In the genomic region with DNA sequence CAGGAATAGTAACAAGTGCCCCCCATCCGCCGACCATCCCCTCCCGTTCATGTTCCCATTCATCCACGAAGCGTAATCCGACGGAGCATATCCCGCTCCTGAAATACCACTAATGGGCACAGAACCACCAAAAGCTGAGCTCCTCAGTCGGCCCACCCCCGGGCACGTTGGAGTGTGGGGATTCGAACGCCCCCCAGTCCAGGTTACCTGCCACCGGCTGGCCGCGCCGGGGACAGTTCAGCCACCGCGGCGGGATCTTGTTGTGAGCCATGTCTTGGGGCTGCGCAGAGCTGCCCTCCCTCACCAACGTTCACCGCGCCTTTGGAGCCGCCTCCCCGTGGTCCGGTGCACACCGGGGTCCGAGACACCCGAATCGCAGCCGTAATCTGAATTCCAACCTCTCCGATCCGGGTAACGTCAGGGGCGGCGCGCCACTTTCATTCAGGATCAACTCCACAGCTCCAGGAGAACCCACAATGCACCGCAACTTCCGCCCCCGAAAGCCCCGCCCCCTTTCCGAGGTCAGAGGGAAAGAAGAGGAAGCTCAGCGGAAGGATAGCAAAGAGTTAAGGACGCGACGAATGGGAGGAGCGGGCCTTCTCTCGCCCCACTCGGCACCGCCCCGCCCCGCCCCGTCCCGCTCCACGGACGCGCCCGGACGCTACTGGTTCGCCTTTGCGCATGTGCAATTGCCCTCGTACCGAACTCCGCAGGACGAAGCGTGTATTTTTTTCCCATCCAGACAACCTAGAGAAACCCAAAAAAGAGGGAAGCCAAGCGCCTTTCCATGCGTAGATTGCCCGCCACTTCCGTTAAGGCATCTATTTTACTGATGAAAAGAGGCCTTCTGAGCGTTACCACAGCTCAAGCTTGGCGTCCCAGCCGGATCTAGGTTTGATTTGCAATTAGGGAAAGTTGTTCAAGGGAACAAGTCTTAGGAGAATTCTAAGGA, we compare ENCODE assay signal across 8 cellular contexts. TPM values are rescaled to one million over a fixed set of nuclear protein-coding genes. Genes with fewer than 3 reads are reported as not detected.
DNase-seq lines count a peak whose midpoint lies in the region; ATAC-seq and TF ChIP-seq lines count a peak whose summit lies in the region.

A gene (minus strand): TSS at position 480 of the 952 bp plus-strand sequence. CDS start 209 bp downstream, at position 271.

- WGBS in smooth muscle cell (ENCODE audit: low lambda C conversion rate), result under 1% methylated on average over 68 of the region's 74 CpGs

- no peaks in the 10 kb centered on the region for H3K36me3 ChIP-seq in smooth muscle cell (ENCODE audit: low read depth)

- H3K27me3 ChIP-seq in smooth muscle cell (ENCODE audit: low read depth), result no peaks in the 10 kb centered on the region

- H3K4me3 ChIP-seq in AG04449 (ENCODE audit: low read depth, low read length) (peak within 1 kb of the TSS; percentile 99), WI38 (ENCODE audit: low read depth, low read length) (peak within 1 kb of the TSS; percentile 75), cardiac fibroblast (replicated peaks in 1 of 2; ENCODE audit: low read depth in 2 of 2, low read length in 2 of 2) (peak within 1 kb of the TSS; percentile 95 to 98), smooth muscle cell (peak within 1 kb of the TSS; percentile 73)

- peaks cover 4% of the 10 kb centered on the region for H3K9me3 ChIP-seq in smooth muscle cell (replicated peaks; ENCODE audit: low read depth)

- ATAC-seq in GM18907 (IDR thresholded peaks at IDR 0.05; ENCODE audit: unreplicated experiment) (peak; percentile 97), HG03159 (IDR thresholded peaks at IDR 0.05; ENCODE audit: unreplicated experiment) (peak; percentile 99)

- no peak for TF ChIP-seq CTCF in AG04449 (IDR thresholded peaks at IDR 0.05; ENCODE audit: insufficient read depth, low read length, missing control alignments)
- no peak for TF ChIP-seq CTCF in WI38 (IDR thresholded peaks at IDR 0.05; ENCODE audit: low read depth, low read length)
- no peak for TF ChIP-seq CTCF in cardiac fibroblast (IDR thresholded peaks at IDR 0.05; ENCODE audit: low read depth, low read length)
- TF ChIP-seq CTCF in smooth muscle cell (IDR thresholded peaks at IDR 0.05; ENCODE audit: borderline replicate concordance, insufficient read depth, poor library complexity, severe bottlenecking), result no peak

- CTCF ChIA-PET in AG04449 (lab: Yijun Ruan, JAX), result interaction anchor here (0.7 to 1.4 kb wide), 6 partner anchors 10 to 348 kb away, joined by 3 to 5 read pairs (median 3); no protein-coding TSS in a partner anchor

- H3F3A ChIP-seq in smooth muscle cell (ENCODE audit: low read depth), result no peaks in the 10 kb centered on the region

- peak within 1 kb of the TSS; percentile 90 for H3K9ac ChIP-seq in smooth muscle cell (ENCODE audit: low read depth)

- H3K79me2 ChIP-seq in smooth muscle cell (ENCODE audit: low read depth), result peaks cover 48% of the 10 kb centered on the region

- H4K20me1 ChIP-seq in smooth muscle cell (ENCODE audit: low read depth), result peaks cover 20% of the 10 kb centered on the region

- peak within 1 kb of the TSS; percentile 98 for H3K4me2 ChIP-seq in smooth muscle cell

- peak within 1 kb of the TSS; percentile 100 for H2AFZ ChIP-seq in smooth muscle cell (ENCODE audit: low read depth)

- DNase-seq in AG04449 (ENCODE audit: low read depth, low spot score) (peak; percentile 82), NCI-H2227 treated with DMSO at 0.1 percent for 48 hours (lab: John Stamatoyannopoulos, UW) (peak; percentile 96), cardiac fibroblast (ENCODE audit: low read depth in 2 of 2) (peak; percentile 98), iPS-NIHi7 (ENCODE audit: extremely low spot score) (peak; percentile 99), smooth muscle cell (lab: John Stamatoyannopoulos, UW; ENCODE audit: unreplicated experiment) (peak; percentile 93)

- peaks cover 15% of the 10 kb centered on the region for H3K4me1 ChIP-seq in smooth muscle cell (ENCODE audit: low read depth)

- POLR2A ChIA-PET in AG04449 (lab: Yijun Ruan, JAX), result interaction anchor here (0.7 to 1.0 kb wide), 4 partner anchors 14 to 675 kb away, joined by 3 to 6 read pairs (median 3); a partner anchor contains a TSS

- peak within 1 kb of the TSS; percentile 76 for H3K27ac ChIP-seq in smooth muscle cell (ENCODE audit: low read depth)

RNA-seq across cellular contexts. Expression of the gene that starts here (rescaled TPM):
- total RNA-seq in smooth muscle cell, result 22.7 and 28.5 TPM in 2 replicates
- 7.5 and 8.7 TPM in 2 replicates for polyA plus RNA-seq in smooth muscle cell

Comparison
In these comparisons a context has a peak if more than half of its experiments do, and no peak if none do; other contexts are left out.
1. Peak in every context shown above with its lines: DNase-seq, ATAC-seq, H3K4me3 ChIP-seq and H3K27ac ChIP-seq.